8 cellular contexts compared by ENCODE assay signal in genomic region chr2:73111300-73112025, GRCh38. TPM values are rescaled to one million over a fixed set of nuclear protein-coding genes. Genes with fewer than 3 reads are reported as not detected.
DNase-seq lines count a peak whose midpoint lies in the region; ATAC-seq and TF ChIP-seq lines count a peak whose summit lies in the region.

No MANE protein-coding gene starts in this region.

- TF ChIP-seq POLR2A in ovary (IDR thresholded peaks at IDR 0.05): no peak

- intact Hi-C loops in ovary (cut with DNase I): loop anchor here in 1 of 4 donors (5.0 kb wide), 1 partner anchor 39 kb away; the partner anchor contains the start of gene SFXN5

- H3K9me3 ChIP-seq in cardiac muscle cell (ENCODE audit: low read depth) (no peaks in the 10 kb centered on the region), ovary (no peaks in the 10 kb centered on the region)

- TF ChIP-seq CTCF in C4-2B (conservative IDR thresholded peaks at IDR 0.05): no peak
- no peak for TF ChIP-seq CTCF in cardiac muscle cell (IDR thresholded peaks at IDR 0.05; ENCODE audit: low read depth, low read length)
- no peak for TF ChIP-seq CTCF in ovary (IDR thresholded peaks at IDR 0.05)

- 6 to 7% (median 6%) methylated on average over 14 of the region's 14 CpGs for WGBS in ovary, 3 donors

- H3K27ac ChIP-seq in C4-2B (peak overlapping the region; percentile 83), cardiac muscle cell (no peak overlapping the region), ovary (peak overlapping the region in 1 of 2 donors; percentile 69)

- H3K4me3 ChIP-seq in cardiac muscle cell: peak overlapping the region; percentile 72
- peak overlapping the region; percentile 71 for H3K4me3 ChIP-seq in ovary

- ATAC-seq in GM18867 (IDR thresholded peaks at IDR 0.05; ENCODE audit: unreplicated experiment) (no peak), GM18868 (IDR thresholded peaks at IDR 0.05; ENCODE audit: unreplicated experiment) (no peak)

- peak; percentile 45 for DNase-seq in HuH-7 (ENCODE audit: low spot score)
- peak; percentile 41 to 49 for DNase-seq in activated T-cell treated with anti-CD3 and anti-CD28 coated beads, Interleukin-2, amount 50 U/mL, for 48 hours
- peak; percentile 9 to 39 for DNase-seq in cardiac muscle cell (ENCODE audit: low read depth in 1 of 2, low spot score in 1 of 2)
- DNase-seq in ovary: peak in 3 of 5 donors; percentile 39 to 51 (median 44)
- DNase-seq in activated gamma-delta T cell treated with Interleukin-2 at 50 U/mL for 16 hours: no peak

- TF ChIP-seq EP300 in ovary (IDR thresholded peaks at IDR 0.05): no peak

- H3K27me3 ChIP-seq in cardiac muscle cell (peaks cover 29% of the 10 kb centered on the region), ovary (no peaks in the 10 kb centered on the region)

- H3K4me1 ChIP-seq in cardiac muscle cell (ENCODE audit: low read depth) (peaks cover 15% of the 10 kb centered on the region), ovary (ENCODE audit: insufficient read depth) (peaks cover 14% of the 10 kb centered on the region)

- H3K36me3 ChIP-seq in cardiac muscle cell: no peaks in the 10 kb centered on the region
- no peaks in the 10 kb centered on the region for H3K36me3 ChIP-seq in ovary

RNA-seq across cellular contexts. Expression of gene RAB11FIP5, which starts 1.3 kb away (rescaled TPM):
- total RNA-seq in cardiac muscle cell: 7.2 and 12.1 TPM in 2 replicates
- polyA plus RNA-seq in cardiac muscle cell: 4.2 and 9.0 TPM in 2 replicates
- 10 to 100 TPM; 16.1 to 33.2 (median 25.0) TPM for total RNA-seq in ovary
- 10 to 100 TPM; 19.2 to 57.3 TPM for polyA plus RNA-seq in ovary

RNA-seq across cellular contexts. Expression of gene SFXN5, which starts 40.0 kb away (rescaled TPM):
- total RNA-seq in cardiac muscle cell: 13.5 and 15.6 TPM in 2 replicates
- polyA plus RNA-seq in cardiac muscle cell: 7.0 and 11.4 TPM in 2 replicates
- 10 to 100 TPM in 4 of 7 donors, 1 to 10 TPM in 3; 7.7 to 19.3 (median 11.6) TPM for total RNA-seq in ovary
- 10 to 100 TPM in 1 of 2 donors, 1 to 10 TPM in 1; 4.3 to 14.1 TPM for polyA plus RNA-seq in ovary
